ENCODE assay signal across 9 cellular contexts in genomic region chr12:110245278-110245868, GRCh38. TPM values are rescaled to one million over a fixed set of nuclear protein-coding genes. Genes with fewer than 3 reads are reported as not detected.
DNase-seq lines count a peak whose midpoint lies in the region; TF ChIP-seq lines count a peak whose summit lies in the region.
"Had no signal": no experiment of that assay in that cellular context is flagged by ENCODE, and none has a peak within 500 bp of the region (broad histone marks: within the 10 kb centered on the region; RNA-seq: fewer than 3 reads in every experiment).

No MANE protein-coding gene starts in this region.

- TF ChIP-seq CTCF in GM13976 (IDR thresholded peaks at IDR 0.05; ENCODE audit: borderline replicate concordance, control extremely low read depth, extremely low read depth, insufficient read depth, missing control alignments) (peak; percentile 57), PC-9 (conservative IDR thresholded peaks at IDR 0.05) (peak; percentile 53; the same call in 1 of the 2 replicates)

- H3K4me2 ChIP-seq in PC-9 = no peak overlapping the region; the same call in 1 of the 2 replicates

- no TSS peak for BruUV-seq in PC-9 (replicated peaks; lab: Mats Ljungman, UMichigan)

- intact Hi-C loops in PC-9 (cut with micrococcal nuclease; ENCODE audit: unreplicated experiment) = no loop called here

- H2AFZ ChIP-seq in PC-9 = no peak overlapping the region

- DNase-seq in GM13976 (ENCODE audit: low spot score) (peak; percentile 63), PC-9 (no peak), NCI-H1092 (lab: John Stamatoyannopoulos, UW) (no peak), NCI-H2171 treated with DMSO at 0.1 percent for 48 hours (lab: John Stamatoyannopoulos, UW) (no peak), NCI-H1930 (lab: John Stamatoyannopoulos, UW) (no peak)
- peak; percentile 30 for DNase-seq in activated T-helper 9 cell treated with anti-CD3 and anti-CD28 coated beads, Interleukin-2, amount 50 U/mL, for 16 hours (ENCODE audit: low read depth)
- DNase-seq in stimulated activated CD8-positive, alpha-beta memory T cell treated with anti-CD3 and anti-CD28 coated beads, Interleukin-7, amount 100 ng/mL, for 4 hours (ENCODE audit: low read depth in 2 of 2) = peak; percentile 2 to 19

- peaks cover 46% of the 10 kb centered on the region for H3K4me1 ChIP-seq in PC-9 (replicated peaks; ENCODE audit: insufficient read depth)
- H3K4me1 ChIP-seq in iPS-20b (ENCODE audit: insufficient read depth, low read length) = peaks cover 11% of the 10 kb centered on the region; the same call in 1 of the 2 replicates

- H3K9me3 ChIP-seq in PC-9 (ENCODE audit: insufficient read depth, low read depth) = no peaks in the 10 kb centered on the region
- H3K9me3 ChIP-seq in iPS-20b (ENCODE audit: insufficient read depth, low read depth, low read length) = no peaks in the 10 kb centered on the region
- H3K9me3 ChIP-seq: SJSA1 had no signal

- H3K4me3 ChIP-seq in PC-9 (no peak overlapping the region), iPS-20b (ENCODE audit: low read length) (peak overlapping the region; percentile 28; the same call in 1 of the 2 replicates)
- H3K4me3 ChIP-seq: SJSA1 had no signal

- POLR2A ChIA-PET in PC-9 (lab: Charles Lee; ENCODE audit: unreplicated experiment) = interaction anchor here (0.6 kb wide), 1 partner anchor 50 kb away, joined by 4 read pairs; no protein-coding TSS in a partner anchor

- H3K36me3 ChIP-seq in PC-9 (ENCODE audit: low read depth) (no peaks in the 10 kb centered on the region), iPS-20b (ENCODE audit: insufficient read depth, low read depth, low read length) (no peaks in the 10 kb centered on the region)
- H3K36me3 ChIP-seq: SJSA1 had no signal

- H3K27me3 ChIP-seq in PC-9 (ENCODE audit: insufficient read depth, low read depth) (no peaks in the 10 kb centered on the region), iPS-20b (ENCODE audit: insufficient read depth, low read length) (no peaks in the 10 kb centered on the region)
- H3K27me3 ChIP-seq: SJSA1 had no signal

- CTCF ChIA-PET in PC-9 (lab: Charles Lee) = no interaction called here

- no peaks in the 10 kb centered on the region for H4K20me1 ChIP-seq in PC-9 (ENCODE audit: insufficient read depth)

- H3K79me2 ChIP-seq in PC-9 (ENCODE audit: low read depth) = no peaks in the 10 kb centered on the region

- in situ Hi-C loops in GM13976 (cut with MboI; ENCODE audit: low sequenced_read_pairs, unreplicated experiment) = no loop called here

- H3K27ac ChIP-seq in PC-9 (peak overlapping the region; percentile 95), iPS-20b (ENCODE audit: low read length) (no peak overlapping the region)

- H3K9me2 ChIP-seq in PC-9 (ENCODE audit: insufficient read depth) = no peaks in the 10 kb centered on the region

- H3K9ac ChIP-seq in iPS-20b (ENCODE audit: low read depth, low read length) = no peak overlapping the region

- peaks cover 36% of the 10 kb centered on the region for H3F3A ChIP-seq in PC-9 (ENCODE audit: insufficient read depth, low read depth)

RNA-seq across cellular contexts. Expression of gene ATP2A2, which starts 35.7 kb away (rescaled TPM):
- 127 and 154 TPM in 2 replicates for total RNA-seq in PC-9 (2021)

Comparison
In these comparisons a context has a peak if more than half of its experiments do, and no peak if none do; other contexts are left out.
1. DNase-seq: peak in GM13976 (single experiment), activated T-helper 9 cell treated with anti-CD3 and anti-CD28 coated beads, Interleukin-2, amount 50 U/mL, for 16 hours (single experiment) and stimulated activated CD8-positive, alpha-beta memory T cell treated with anti-CD3 and anti-CD28 coated beads, Interleukin-7, amount 100 ng/mL, for 4 hours (2 of 2); none in PC-9 (0 of 2), NCI-H1092 (single experiment), NCI-H2171 treated with DMSO at 0.1 percent for 48 hours (single experiment) and NCI-H1930 (0 of 2).